In the genomic region with DNA sequence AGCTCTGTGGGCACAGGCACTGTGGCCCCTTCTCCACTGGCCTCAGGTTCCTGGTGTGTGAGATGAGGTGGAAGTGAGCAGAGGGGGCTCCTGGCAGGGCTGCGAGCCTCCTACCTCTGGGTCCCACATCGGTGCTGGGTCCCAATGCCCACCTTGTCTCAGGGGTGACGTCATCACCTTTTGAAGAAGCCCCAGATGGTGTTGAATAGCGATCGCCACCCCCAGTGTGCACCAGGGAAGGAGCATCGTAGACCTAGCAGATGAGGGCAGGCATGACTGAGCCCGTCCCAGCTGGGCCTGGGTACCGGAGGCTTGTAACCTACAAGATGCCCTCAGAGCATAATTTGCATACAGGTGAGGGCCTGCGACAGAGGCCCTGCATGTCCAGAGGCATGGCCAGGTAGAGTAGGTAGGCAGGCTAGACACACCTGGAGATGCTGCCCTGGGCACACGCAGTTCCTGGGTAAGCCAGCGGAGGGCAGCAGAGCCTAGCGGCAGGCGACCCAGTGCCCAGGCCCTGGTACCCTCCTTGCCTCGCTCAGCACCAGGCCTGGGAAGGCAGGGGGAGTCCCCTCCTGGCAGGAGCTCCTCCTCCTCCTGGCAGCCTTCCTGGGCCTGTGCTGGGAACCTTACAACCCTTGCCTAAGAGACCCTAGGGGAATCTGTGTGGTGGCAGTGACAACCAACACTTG, we compare ENCODE assay signal across 1 cellular context.
TF ChIP-seq lines count a peak whose summit lies in the region.

No MANE protein-coding gene starts in this region.

TF ChIP-seq in H1, 55 proteins besides CTCF, POLR2A, EP300 and RAD21:
- TF ChIP-seq, protein P1, sequence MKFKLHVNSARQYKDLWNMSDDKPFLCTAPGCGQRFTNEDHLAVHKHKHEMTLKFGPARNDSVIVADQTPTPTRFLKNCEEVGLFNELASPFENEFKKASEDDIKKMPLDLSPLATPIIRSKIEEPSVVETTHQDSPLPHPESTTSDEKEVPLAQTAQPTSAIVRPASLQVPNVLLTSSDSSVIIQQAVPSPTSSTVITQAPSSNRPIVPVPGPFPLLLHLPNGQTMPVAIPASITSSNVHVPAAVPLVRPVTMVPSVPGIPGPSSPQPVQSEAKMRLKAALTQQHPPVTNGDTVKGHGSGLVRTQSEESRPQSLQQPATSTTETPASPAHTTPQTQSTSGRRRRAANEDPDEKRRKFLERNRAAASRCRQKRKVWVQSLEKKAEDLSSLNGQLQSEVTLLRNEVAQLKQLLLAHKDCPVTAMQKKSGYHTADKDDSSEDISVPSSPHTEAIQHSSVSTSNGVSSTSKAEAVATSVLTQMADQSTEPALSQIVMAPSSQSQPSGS (IDR thresholded peaks at IDR 0.05; ENCODE audit: low read length), result peak; percentile 86; the same call in 1 of the 2 replicates
- 0 out of 2 replicates have a peak, but pooled peaks have one; percentile 55 for TF ChIP-seq YY1 (IDR thresholded peaks at IDR 0.05; ENCODE audit: low read depth, low read length)
- no peak for TF ChIP-seq ZNF274 (IDR thresholded peaks at IDR 0.05; ENCODE audit: borderline replicate concordance, extremely low read depth, low read length)
- peak; percentile 96 for TF ChIP-seq JUND (IDR thresholded peaks at IDR 0.05; ENCODE audit: low read length)
- TF ChIP-seq GABPA (IDR thresholded peaks at IDR 0.05; ENCODE audit: borderline replicate concordance, insufficient read depth, low read length), result peak; percentile 45; the same call in 1 of the 2 replicates
- no peak for TF ChIP-seq SUZ12 (IDR thresholded peaks at IDR 0.05; ENCODE audit: low read length)
- 0 out of 2 replicates have a peak, but pooled peaks have one; percentile 40 for TF ChIP-seq FOSL1 (IDR thresholded peaks at IDR 0.05; ENCODE audit: insufficient read depth, low read depth, low read length)
- 0 out of 2 replicates have a peak, but pooled peaks have one; percentile 28 for TF ChIP-seq CHD2 (IDR thresholded peaks at IDR 0.05; ENCODE audit: low read length)
- peak; percentile 81 for TF ChIP-seq CREB1 (IDR thresholded peaks at IDR 0.05)
- peak; percentile 50 for TF ChIP-seq MAX (IDR thresholded peaks at IDR 0.05)
- TF ChIP-seq BRCA1 (IDR thresholded peaks at IDR 0.05; ENCODE audit: low read depth, low read length), result no peak
- peak; percentile 81 for TF ChIP-seq JUN (IDR thresholded peaks at IDR 0.05; ENCODE audit: low read depth, low read length)
